Comparison of ENCODE assay signal across 11 cellular contexts in the genomic region with DNA sequence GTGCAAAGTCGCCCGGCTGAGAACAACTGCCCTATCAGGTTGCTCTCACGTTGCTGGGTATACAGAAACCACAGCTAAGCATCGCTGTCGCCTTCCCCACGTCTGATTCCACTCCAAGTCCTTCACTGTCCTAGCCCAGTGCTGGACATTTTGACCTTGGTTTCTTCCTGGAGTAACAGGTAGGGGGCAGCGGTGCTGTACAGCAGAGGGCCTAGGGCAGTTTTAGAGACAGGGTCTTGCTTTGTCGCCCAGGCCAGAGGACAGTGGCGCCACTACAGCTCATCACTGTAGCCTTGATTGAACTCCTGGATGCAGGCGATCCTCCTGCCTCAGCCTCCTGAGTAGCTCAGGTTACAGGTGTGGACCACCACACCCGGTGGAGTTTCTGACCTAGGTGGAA. TPM values are rescaled to one million over a fixed set of nuclear protein-coding genes. Genes with fewer than 3 reads are reported as not detected.
A peak's percentile ranks its signal among the peaks of the same experiment; 100 is the strongest.
DNase-seq lines count a peak whose midpoint lies in the region; ATAC-seq and TF ChIP-seq lines count a peak whose summit lies in the region.
"Had no signal": no experiment of that assay in that cellular context is flagged by ENCODE, and none has a peak within 500 bp of the region (broad histone marks: within the 10 kb centered on the region; RNA-seq: fewer than 3 reads in every experiment).

No MANE protein-coding gene starts in this region.

- H3K27me3 ChIP-seq in neural progenitor cell = no peaks in the 10 kb centered on the region

- no peak overlapping the region for H3K27ac ChIP-seq in neural progenitor cell

- H2AFZ ChIP-seq in neural progenitor cell (replicated peaks) = no peak overlapping the region

- peaks cover 6% of the 10 kb centered on the region for H3K27me3 Mint-ChIP-seq in neural progenitor cell (ENCODE audit: insufficient read depth, low read depth)
- H3K27me3 Mint-ChIP-seq: activated naive CD8-positive, alpha-beta T cell had no signal

- H3K79me2 ChIP-seq in neural progenitor cell (ENCODE audit: low read depth) = no peaks in the 10 kb centered on the region

- H3K9me3 ChIP-seq in neural progenitor cell (ENCODE audit: low read depth) = no peaks in the 10 kb centered on the region

- H3K27ac Mint-ChIP-seq in neural progenitor cell = no peak overlapping the region
- H3K27ac Mint-ChIP-seq: activated naive CD8-positive, alpha-beta T cell had no signal

- H4K20me1 ChIP-seq in neural progenitor cell (ENCODE audit: low read depth) = peaks cover 6% of the 10 kb centered on the region

- DNase-seq in DMS 273 (lab: John Stamatoyannopoulos, UW; ENCODE audit: unreplicated experiment) (peak; percentile 42), DMS 273 treated with DMSO at 0.1 percent for 48 hours (lab: John Stamatoyannopoulos, UW) (no peak), NAMALWA (ENCODE audit: low spot score) (peak; percentile 37), dermis blood vessel endothelial cell (peak; percentile 53), neural progenitor cell (ENCODE audit: low spot score) (peak; percentile 32), Ammon's horn (ENCODE audit: low spot score) (no peak)
- DNase-seq in activated naive CD4-positive, alpha-beta T cell treated with Interleukin-2 at 50 U/mL for 16 hours = no peak
- DNase-seq: activated CD4-positive, alpha-beta T cell treated with anti-CD3 and anti-CD28 coated beads for 1 hour had no signal

- H3F3A ChIP-seq in neural progenitor cell (ENCODE audit: low read depth) = peaks cover 11% of the 10 kb centered on the region

- no peak overlapping the region for H3K9ac ChIP-seq in neural progenitor cell

- H3K4me2 ChIP-seq in neural progenitor cell = no peak overlapping the region

- H3K36me3 Mint-ChIP-seq in neural progenitor cell = peaks cover 1% of the 10 kb centered on the region
- H3K36me3 Mint-ChIP-seq: activated naive CD8-positive, alpha-beta T cell had no signal

- no peaks in the 10 kb centered on the region for H3K9me3 Mint-ChIP-seq in neural progenitor cell

- H3K4me1 ChIP-seq in neural progenitor cell = no peaks in the 10 kb centered on the region

- H3K36me3 ChIP-seq in neural progenitor cell = no peaks in the 10 kb centered on the region

- H3K4me3 ChIP-seq in neural progenitor cell = no peak overlapping the region

- peaks cover 5% of the 10 kb centered on the region for H3K4me1 Mint-ChIP-seq in neural progenitor cell

- ATAC-seq in HG03469 (IDR thresholded peaks at IDR 0.05; ENCODE audit: unreplicated experiment) = no peak
- ATAC-seq: Panc1 had no signal

- H3K4me3 Mint-ChIP-seq in neural progenitor cell = no peak overlapping the region
- H3K4me3 Mint-ChIP-seq: activated naive CD8-positive, alpha-beta T cell had no signal

- TF ChIP-seq CTCF in neural progenitor cell (IDR thresholded peaks at IDR 0.05) = peak; percentile 46

RNA-seq across cellular contexts. Expression of a gene that starts 2.6 kb away (rescaled TPM):
- total RNA-seq in dermis blood vessel endothelial cell (2.3 and 6.5 TPM in 2 replicates), neural progenitor cell (ENCODE audit: low replicate concordance) (1.2 and 4.6 TPM in 2 replicates)

RNA-seq across cellular contexts. Expression of a gene that starts 9.8 kb away (rescaled TPM):
- total RNA-seq in dermis blood vessel endothelial cell (189 and 330 TPM in 2 replicates), neural progenitor cell (ENCODE audit: low replicate concordance) (92.2 and 120 TPM in 2 replicates)

RNA-seq across cellular contexts. Expression of a gene that starts 17.1 kb away (rescaled TPM):
- 70.9 and 122 TPM in 2 replicates for total RNA-seq in dermis blood vessel endothelial cell
- 39.1 and 52.9 TPM in 2 replicates for total RNA-seq in neural progenitor cell (ENCODE audit: low replicate concordance)

RNA-seq across cellular contexts. Expression of a gene that starts 17.7 kb away (rescaled TPM):
- total RNA-seq in dermis blood vessel endothelial cell (54.1 and 104 TPM in 2 replicates), neural progenitor cell (ENCODE audit: low replicate concordance) (9.4 and 19.9 TPM in 2 replicates)

RNA-seq across cellular contexts. Expression of a gene that starts 34.2 kb away (rescaled TPM):
- total RNA-seq in dermis blood vessel endothelial cell = not detected in 2 replicates
- total RNA-seq in neural progenitor cell (ENCODE audit: low replicate concordance) = not detected in 2 replicates

Comparison
In these comparisons a context has a peak if more than half of its experiments do, and no peak if none do; other contexts are left out.
1. DNase-seq: peak in DMS 273 (single experiment), NAMALWA (single experiment), dermis blood vessel endothelial cell (single experiment) and neural progenitor cell (single experiment); none in DMS 273 treated with DMSO at 0.1 percent for 48 hours (single experiment), Ammon's horn (single experiment) and activated naive CD4-positive, alpha-beta T cell treated with Interleukin-2 at 50 U/mL for 16 hours (single experiment).